ENCODE assay signal across 16 cellular contexts in genomic region chr1:9184749-9185148, GRCh38. TPM values are rescaled to one million over a fixed set of nuclear protein-coding genes. Genes with fewer than 3 reads are reported as not detected.
DNase-seq lines count a peak whose midpoint lies in the region; ATAC-seq, FAIRE-seq and TF ChIP-seq lines count a peak whose summit lies in the region.
"Had no signal": no experiment of that assay in that cellular context is flagged by ENCODE, and none has a peak within 500 bp of the region (broad histone marks: within the 10 kb centered on the region; RNA-seq: fewer than 3 reads in every experiment).

No MANE protein-coding gene starts in this region.

- in situ Hi-C loops in HepG2 (cut with HindIII; ENCODE audit: extremely low pct_ligation_motif_present, low pct_unique_long_range_greater_than_20kb) (no loop called here), K562 (cut with MboI) (no loop called here)

- H3K4me3 ChIP-seq in HepG2 (replicated peaks in 1 of 3; ENCODE audit: insufficient read depth in 1 of 3, low read depth in 2 of 3, low read length in 3 of 3) = no peak overlapping the region
- H3K4me3 ChIP-seq in right lobe of liver = no peak overlapping the region
- H3K4me3 ChIP-seq in K562 = no peak overlapping the region
- H3K4me3 ChIP-seq: A549 had no signal

- H2AFZ ChIP-seq in HepG2 (ENCODE audit: low read length) (no peak overlapping the region), K562 (ENCODE audit: low read depth, low read length) (no peak overlapping the region)

- intact Hi-C loops in HepG2 (cut with micrococcal nuclease; ENCODE audit: unreplicated experiment) (loop anchor here (5.0 kb wide), 1 partner anchor 72 kb away; no protein-coding TSS in a partner anchor), right lobe of liver (cut with DNase I) (loop anchor here in 1 of 2 donors (10.0 kb wide), 1 partner anchor 260 kb away; no protein-coding TSS in a partner anchor), K562 (cut with micrococcal nuclease) (no loop called here)

- TF ChIP-seq POLR2A in HepG2 (IDR thresholded peaks at IDR 0.05; ENCODE audit: insufficient read depth in 1 of 2, low read depth in 2 of 2, low read length in 2 of 2) = no peak
- TF ChIP-seq POLR2A in right lobe of liver (IDR thresholded peaks at IDR 0.05) = no peak
- no peak for TF ChIP-seq POLR2A in K562 (conservative IDR thresholded peaks at IDR 0.05)

- peak overlapping the region; percentile 41 to 53 (median 47) for H3K4me3 Mint-ChIP-seq in nephron

- H3K79me2 ChIP-seq in HepG2 (ENCODE audit: insufficient read depth, low read length) = peaks cover 27% of the 10 kb centered on the region
- no peaks in the 10 kb centered on the region for H3K79me2 ChIP-seq in K562 (ENCODE audit: control insufficient read depth, insufficient read depth, low read length)

- no peak for TF ChIP-seq EP300 in HepG2 (IDR thresholded peaks at IDR 0.05; ENCODE audit: low read depth in 2 of 2, low read length in 2 of 2)
- no peak for TF ChIP-seq EP300 in HepG2 (CRISPR knock-in tag; IDR thresholded peaks at IDR 0.05; ENCODE audit: borderline replicate concordance)
- no peak for TF ChIP-seq EP300 in K562 (IDR thresholded peaks at IDR 0.05; ENCODE audit: low read length)

- H3K4me1 ChIP-seq in HepG2 (ENCODE audit: insufficient read depth, low read length) = peaks cover 76% of the 10 kb centered on the region
- H3K4me1 ChIP-seq in right lobe of liver = peaks cover 0 to 3% (median 0%) of the 10 kb centered on the region in 4 donors
- H3K4me1 ChIP-seq in K562 (replicated peaks in 1 of 2; ENCODE audit: control insufficient read depth in 2 of 2, insufficient read depth in 2 of 2, low read length in 2 of 2) = peaks cover 0 to 15% of the 10 kb centered on the region in 2 experiments; a peak in 1 of 5 replicates

- H3K27ac ChIP-seq in HepG2 (ENCODE audit: extremely low read length, insufficient read depth, low read length) (no peak overlapping the region), right lobe of liver (no peak overlapping the region), K562 (ENCODE audit: extremely low read depth, low read depth, low read length) (no peak overlapping the region)
- H3K27ac ChIP-seq: A549 had no signal

- TF ChIP-seq RAD21 in HepG2 (CRISPR knock-in tag; IDR thresholded peaks at IDR 0.05) = no peak
- TF ChIP-seq RAD21 in K562 (CRISPR knock-in tag; conservative IDR thresholded peaks at IDR 0.05 in 1 of 2, IDR thresholded peaks at IDR 0.05 in 1 of 2) = no peak

- H3K36me3 Mint-ChIP-seq in nephron (ENCODE audit: low read depth) = no peaks in the 10 kb centered on the region

- TF ChIP-seq CTCF in HepG2 (CRISPR knock-in tag; IDR thresholded peaks at IDR 0.05) (no peak), right lobe of liver (IDR thresholded peaks at IDR 0.05) (no peak), K562 (IDR thresholded peaks at IDR 0.05 in 2 of 3, conservative IDR thresholded peaks at IDR 0.05 in 1 of 3; ENCODE audit: insufficient read depth in 2 of 3, low read depth in 1 of 3, low read length in 3 of 3) (no peak), nephron (IDR thresholded peaks at IDR 0.05; ENCODE audit: unreplicated experiment in 3 of 3) (no peak)

- no peak overlapping the region for H3K9ac ChIP-seq in HepG2 (ENCODE audit: insufficient read depth, low read depth, low read length)
- H3K9ac ChIP-seq in K562 (ENCODE audit: insufficient read depth in 1 of 2, low read depth in 2 of 2, low read length in 2 of 2) = no peak overlapping the region

- no peak overlapping the region for H3K27ac Mint-ChIP-seq in nephron

- POLR2A ChIA-PET in HepG2 (lab: Yijun Ruan, JAX) = no interaction called here
- POLR2A ChIA-PET in K562 (lab: Yijun Ruan, JAX) = no interaction called here

- no peak overlapping the region for H3K4me2 ChIP-seq in HepG2 (ENCODE audit: low read depth, low read length)
- no peak overlapping the region for H3K4me2 ChIP-seq in K562 (ENCODE audit: insufficient read depth, low read length)
- H3K4me2 ChIP-seq: A549 had no signal

- no peaks in the 10 kb centered on the region; a peak in 1 of 5 replicates for H3K27me3 ChIP-seq in HepG2 (ENCODE audit: control insufficient read depth in 1 of 2, insufficient read depth in 2 of 2, low read length in 2 of 2)
- H3K27me3 ChIP-seq in right lobe of liver = no peaks in the 10 kb centered on the region
- H3K27me3 ChIP-seq in K562 (ENCODE audit: control insufficient read depth in 2 of 2, insufficient read depth in 2 of 2, low read length in 2 of 2) = peaks cover 22 to 52% of the 10 kb centered on the region in 2 experiments

- no peaks in the 10 kb centered on the region for H3K9me3 ChIP-seq in HepG2 (ENCODE audit: low read length)
- H3K9me3 ChIP-seq in right lobe of liver = no peaks in the 10 kb centered on the region
- H3K9me3 ChIP-seq in K562 (replicated peaks; ENCODE audit: control insufficient read depth, insufficient read depth, low read depth, low read length) = no peaks in the 10 kb centered on the region; the same call in 1 of the 2 replicates
- H3K9me3 ChIP-seq: A549 had no signal

- ATAC-seq in HepG2 = no peak
- ATAC-seq in right lobe of liver = no peak
- ATAC-seq in K562 = no peak
- no peak for ATAC-seq in GM21825 (IDR thresholded peaks at IDR 0.05; ENCODE audit: unreplicated experiment)
- ATAC-seq in GM21786 (IDR thresholded peaks at IDR 0.05; ENCODE audit: unreplicated experiment) = no peak
- ATAC-seq: A549, Panc1, Right ventricle myocardium inferior had no signal

- H3K4me1 Mint-ChIP-seq in nephron = peaks cover 7% of the 10 kb centered on the region

- peaks cover 70% of the 10 kb centered on the region for H3K27me3 Mint-ChIP-seq in nephron (ENCODE audit: low read depth)

- peaks cover 15% of the 10 kb centered on the region for H4K20me1 ChIP-seq in HepG2 (ENCODE audit: insufficient read depth, low read length)
- 0 out of 2 replicates have a peak, but pooled peaks cover 4% of the 10 kb centered on the region for H4K20me1 ChIP-seq in K562 (replicated peaks; ENCODE audit: control insufficient read depth, insufficient read depth, low read length)

- no peaks in the 10 kb centered on the region for H3K9me3 Mint-ChIP-seq in nephron

- CTCF ChIA-PET in HepG2 (lab: Yijun Ruan, JAX; ENCODE audit: low intra/inter-chr PET ratio, low total read pairs) (no interaction called here), K562 (lab: Yijun Ruan, JAX; ENCODE audit: low intra/inter-chr PET ratio) (no interaction called here)

- BruUV-seq in HepG2 (replicated peaks; lab: Mats Ljungman, UMichigan) (no TSS peak), K562 (replicated peaks; lab: Mats Ljungman, UMichigan) (no TSS peak)

- FAIRE-seq in HepG2 (lab: Jason Lieb, UNC) = no peak
- FAIRE-seq in K562 (lab: Jason Lieb, UNC) = no peak
- FAIRE-seq: A549, D721Med, HTR-8/SVneo had no signal

- H3K9me1 ChIP-seq in K562 (ENCODE audit: control insufficient read depth, insufficient read depth, low read length) = no peaks in the 10 kb centered on the region

- DNase-seq in HepG2 (ENCODE audit: low spot score) = no peak
- DNase-seq in right lobe of liver = no peak
- DNase-seq in K562 (ENCODE audit: extremely low read depth in 1 of 4, low spot score in 3 of 4) = no peak
- DNase-seq in activated CD4-positive, alpha-beta T cell treated with anti-CD3 and anti-CD28 coated beads, Interleukin-2, amount 50 U/mL, for 1 hour = no peak
- DNase-seq: C1 segment of cervical spinal cord, H7, NCI-H1105, NCI-H2081 had no signal

- H3K36me3 ChIP-seq in HepG2 (replicated peaks in 1 of 2; ENCODE audit: control insufficient read depth in 1 of 2, insufficient read depth in 2 of 2, low read length in 2 of 2) (peaks cover 0 to 2% of the 10 kb centered on the region in 2 experiments; a peak in 1 of 5 replicates), right lobe of liver (no peaks in the 10 kb centered on the region), K562 (ENCODE audit: control insufficient read depth, insufficient read depth, low read length) (no peaks in the 10 kb centered on the region)

- 93% methylated on average over 7 of the region's 8 CpGs for WGBS in HepG2 (ENCODE audit: low lambda C conversion rate)
- 99% methylated on average over 7 of the region's 8 CpGs for WGBS in right lobe of liver (ENCODE audit: insufficient coverage, low coverage, low lambda C conversion rate, missing lambda C conversion rate)
- WGBS in K562 (ENCODE audit: insufficient coverage, low coverage, missing lambda C conversion rate) = 6% methylated on average over 8 of the region's 8 CpGs

RNA-seq across cellular contexts. Expression of gene H6PD, which starts 49.8 kb away (rescaled TPM):
- total RNA-seq in HepG2 (2016; rRNA removed; fragmentation: Illumina TruSeq; extraction: Trizol) = 6.3 and 9.3 TPM in 2 replicates
- total RNA-seq in HepG2 (2016; cell fraction: cytosol; rRNA removed; fragmentation: Illumina TruSeq; extraction: Trizol; ENCODE audit: low read depth) = 0.79 and 0.81 TPM in 2 replicates
- 5.4 and 9.4 TPM in 2 replicates for total RNA-seq in HepG2 (2016; cell fraction: insoluble cytoplasmic fraction; rRNA removed; fragmentation: Illumina TruSeq; extraction: Trizol)
- 2.5 TPM in 2 replicates for total RNA-seq in HepG2 (2016; cell fraction: membrane; rRNA removed; fragmentation: Illumina TruSeq; extraction: Trizol)
- 10.0 and 12.1 TPM in 2 replicates for total RNA-seq in HepG2 (2016; cell fraction: nucleus; rRNA removed; fragmentation: Illumina TruSeq; extraction: Trizol)
- 14.1 and 21.5 TPM in 2 replicates for polyA plus RNA-seq in HepG2 (2011; rRNA removed)
- polyA plus RNA-seq in HepG2 (2011; cell fraction: cytosol; rRNA removed) = 13.3 and 14.5 TPM in 2 replicates
- 26.3 and 26.5 TPM in 2 replicates for polyA plus RNA-seq in HepG2 (2011; cell fraction: nucleus; rRNA removed)
- polyA plus RNA-seq in HepG2 (2012) = 10.8 and 11.1 TPM in 2 replicates
- 0.36 TPM in 2 replicates for polyA plus RNA-seq in HepG2 (2016; cell fraction: cytosol; fragmentation: Illumina TruSeq; extraction: Trizol; ENCODE audit: low read depth)
- 4.2 and 4.6 TPM in 2 replicates for polyA plus RNA-seq in HepG2 (2016; cell fraction: insoluble cytoplasmic fraction; fragmentation: Illumina TruSeq; extraction: Trizol; ENCODE audit: low read depth)
- polyA plus RNA-seq in HepG2 (2016; cell fraction: membrane; fragmentation: Illumina TruSeq; extraction: Trizol; ENCODE audit: low read depth) = 0.93 and 0.94 TPM in 2 replicates
- 15.4 and 16.8 TPM in 2 replicates for polyA plus RNA-seq in HepG2 (2016; cell fraction: nucleus; fragmentation: Illumina TruSeq; extraction: Trizol; ENCODE audit: insufficient read depth, low read depth)
- 2.9 and 31.0 TPM in 2 replicates for polyA minus RNA-seq in HepG2 (2011; rRNA and poly(A)+ RNA removed; ENCODE audit: low replicate concordance)
- 14.3 and 18.7 TPM in 2 replicates for polyA minus RNA-seq in HepG2 (2011; cell fraction: cytosol; rRNA and poly(A)+ RNA removed)
- 7.9 and 11.3 TPM in 2 replicates for polyA minus RNA-seq in HepG2 (2011; cell fraction: nucleus; rRNA and poly(A)+ RNA removed)
- total RNA-seq in right lobe of liver = 100 to 1,000 TPM; 102 to 158 (median 120) TPM
- 1.6 and 4.4 TPM in 2 replicates for total RNA-seq in K562 (2011; cell fraction: chromatin; rRNA removed; ENCODE audit: low replicate concordance)
- total RNA-seq in K562 (2011; cell fraction: nucleolus; rRNA removed) = 3.2 and 3.8 TPM in 2 replicates
- 3.3 and 3.5 TPM in 2 replicates for total RNA-seq in K562 (2011; cell fraction: nucleoplasm; rRNA removed)
- total RNA-seq in K562 (2014; rRNA removed) = 1.0 and 1.5 TPM in 2 replicates
- total RNA-seq in K562 (2014; rRNA removed; fragmentation: Illumina TruSeq; extraction: Trizol) = 0.84 and 1.2 TPM in 2 replicates
- total RNA-seq in K562 (2015; rRNA removed; fragmentation: Illumina TruSeq; extraction: Trizol) = 1.5 and 1.7 TPM in 2 replicates
- 1.8 and 2.5 TPM in 2 replicates for total RNA-seq in K562 (2021)
- polyA plus RNA-seq in K562 (2011; rRNA removed) = 0.82 and 1.9 TPM in 2 replicates
- 1.4 and 1.8 TPM in 2 replicates for polyA plus RNA-seq in K562 (2011; cell fraction: cytosol; rRNA removed)
- 1.7 and 1.8 TPM in 2 replicates for polyA plus RNA-seq in K562 (2011; cell fraction: nucleus; rRNA removed)
- polyA plus RNA-seq in K562 (2012) = 1.5 and 6.3 TPM in 2 replicates
- polyA plus RNA-seq in K562 (2014; fragmentation: Illumina TruSeq; extraction: Trizol) = 0.95 and 1.1 TPM in 2 replicates
- under 1 TPM; 0.04 to 0.08 TPM for polyA plus RNA-seq in K562 (2014; fragmentation: Nextera tagmentation; extraction: Ambion mirVana)
- 1.1 and 1.2 TPM in 2 replicates for polyA plus RNA-seq in K562 (2014; rRNA removed)
- 0.95 and 1.0 TPM in 2 replicates for polyA minus RNA-seq in K562 (2011; rRNA and poly(A)+ RNA removed)
- 1.7 and 2.8 TPM in 2 replicates for polyA minus RNA-seq in K562 (2011; cell fraction: cytosol; rRNA and poly(A)+ RNA removed)
- polyA minus RNA-seq in K562 (2011; cell fraction: nucleus; rRNA and poly(A)+ RNA removed) = 0.81 and 1.00 TPM in 2 replicates

RNA-seq across cellular contexts. Expression of gene GPR157, which starts 55.8 kb away (rescaled TPM):
- total RNA-seq in HepG2 (2016; rRNA removed; fragmentation: Illumina TruSeq; extraction: Trizol) (8.4 and 10.1 TPM in 2 replicates), right lobe of liver (10 to 100 TPM in 1 of 6 experiments, 1 to 10 TPM in 5; 5.6 to 12.5 (median 7.0) TPM), K562 (2014; rRNA removed) (0.08 TPM in 1 of 2 replicates, not detected in the other), K562 (2014; rRNA removed; fragmentation: Illumina TruSeq; extraction: Trizol) (0.03 TPM in 1 of 2 replicates, not detected in the other), K562 (2015; rRNA removed; fragmentation: Illumina TruSeq; extraction: Trizol) (0.04 TPM in 2 replicates), K562 (2021) (0.18 and 0.87 TPM in 2 replicates)
- 4.0 and 7.1 TPM in 2 replicates for total RNA-seq in HepG2 (2016; cell fraction: cytosol; rRNA removed; fragmentation: Illumina TruSeq; extraction: Trizol; ENCODE audit: low read depth)
- total RNA-seq in HepG2 (2016; cell fraction: insoluble cytoplasmic fraction; rRNA removed; fragmentation: Illumina TruSeq; extraction: Trizol) = 10.7 and 12.8 TPM in 2 replicates
- total RNA-seq in HepG2 (2016; cell fraction: membrane; rRNA removed; fragmentation: Illumina TruSeq; extraction: Trizol) = 13.0 and 14.9 TPM in 2 replicates
- 7.1 and 10.0 TPM in 2 replicates for total RNA-seq in HepG2 (2016; cell fraction: nucleus; rRNA removed; fragmentation: Illumina TruSeq; extraction: Trizol)
- polyA plus RNA-seq in HepG2 (2011; rRNA removed) (19.2 and 23.3 TPM in 2 replicates), K562 (2011; rRNA removed) (0.04 TPM in 1 of 2 replicates, not detected in the other), K562 (2014; fragmentation: Illumina TruSeq; extraction: Trizol) (0.03 and 0.04 TPM in 2 replicates), K562 (2014; fragmentation: Nextera tagmentation; extraction: Ambion mirVana) (not detected), K562 (2014; rRNA removed) (0.01 and 0.05 TPM in 2 replicates)
- 14.2 and 15.0 TPM in 2 replicates for polyA plus RNA-seq in HepG2 (2011; cell fraction: cytosol; rRNA removed)
- polyA plus RNA-seq in HepG2 (2011; cell fraction: nucleus; rRNA removed) = 29.1 and 30.4 TPM in 2 replicates
- 25.2 and 25.3 TPM in 2 replicates for polyA plus RNA-seq in HepG2 (2012)
- polyA plus RNA-seq in HepG2 (2016; cell fraction: cytosol; fragmentation: Illumina TruSeq; extraction: Trizol; ENCODE audit: low read depth) = 1.7 and 2.0 TPM in 2 replicates
- 4.3 and 5.8 TPM in 2 replicates for polyA plus RNA-seq in HepG2 (2016; cell fraction: insoluble cytoplasmic fraction; fragmentation: Illumina TruSeq; extraction: Trizol; ENCODE audit: low read depth)
- polyA plus RNA-seq in HepG2 (2016; cell fraction: membrane; fragmentation: Illumina TruSeq; extraction: Trizol; ENCODE audit: low read depth) = 3.8 and 6.3 TPM in 2 replicates
- 8.1 and 9.9 TPM in 2 replicates for polyA plus RNA-seq in HepG2 (2016; cell fraction: nucleus; fragmentation: Illumina TruSeq; extraction: Trizol; ENCODE audit: insufficient read depth, low read depth)
- 23.1 and 157 TPM in 2 replicates for polyA minus RNA-seq in HepG2 (2011; rRNA and poly(A)+ RNA removed; ENCODE audit: low replicate concordance)
- polyA minus RNA-seq in HepG2 (2011; cell fraction: cytosol; rRNA and poly(A)+ RNA removed) = 37.5 and 50.2 TPM in 2 replicates
- polyA minus RNA-seq in HepG2 (2011; cell fraction: nucleus; rRNA and poly(A)+ RNA removed) = 18.6 and 22.3 TPM in 2 replicates
- total RNA-seq in K562 (2011; cell fraction: chromatin; rRNA removed; ENCODE audit: low replicate concordance) = 0.12 and 0.14 TPM in 2 replicates
- total RNA-seq in K562 (2011; cell fraction: nucleolus; rRNA removed) = 0.26 and 1.2 TPM in 2 replicates
- total RNA-seq in K562 (2011; cell fraction: nucleoplasm; rRNA removed) = 0.22 and 0.61 TPM in 2 replicates
- polyA plus RNA-seq in K562 (2011; cell fraction: cytosol; rRNA removed) = 0.01 and 0.06 TPM in 2 replicates
- 0.01 and 0.14 TPM in 2 replicates for polyA plus RNA-seq in K562 (2011; cell fraction: nucleus; rRNA removed)
- polyA plus RNA-seq in K562 (2012) = 0.19 and 1.0 TPM in 2 replicates
- 0.04 TPM in 1 of 2 replicates, not detected in the other for polyA minus RNA-seq in K562 (2011; rRNA and poly(A)+ RNA removed)
- polyA minus RNA-seq in K562 (2011; cell fraction: cytosol; rRNA and poly(A)+ RNA removed) = 0.46 TPM in 1 of 2 replicates, not detected in the other
- polyA minus RNA-seq in K562 (2011; cell fraction: nucleus; rRNA and poly(A)+ RNA removed) = 0.33 and 0.40 TPM in 2 replicates

Comparison
In these comparisons a context has a peak if more than half of its experiments do, and no peak if none do; other contexts are left out.
1. RNA of gene H6PD, which starts 49.8 kb away (total RNA-seq): 102 to 158 TPM in right lobe of liver; 0.79 to 12.1 TPM in HepG2 and 0.84 to 4.4 TPM in K562; every median in the first group is over 4 times any median in the second.
2. Of the 241 proteins assayed by ChIP-seq in both HepG2 and K562: peak only in HepG2: none; only in K562: ZKSCAN1; in both: ZNF24; in neither: 239.